Comparison of ENCODE assay signal across 8 cellular contexts in genomic region chr17:8288336-8289102, GRCh38. TPM values are rescaled to one million over a fixed set of nuclear protein-coding genes. Genes with fewer than 3 reads are reported as not detected.
DNase-seq lines count a peak whose midpoint lies in the region; ATAC-seq and TF ChIP-seq lines count a peak whose summit lies in the region.

A gene with protein sequence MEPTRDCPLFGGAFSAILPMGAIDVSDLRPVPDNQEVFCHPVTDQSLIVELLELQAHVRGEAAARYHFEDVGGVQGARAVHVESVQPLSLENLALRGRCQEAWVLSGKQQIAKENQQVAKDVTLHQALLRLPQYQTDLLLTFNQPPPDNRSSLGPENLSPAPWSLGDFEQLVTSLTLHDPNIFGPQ (plus strand): TSS chr17:8288670. CDS start chr17:8288789, 119 bp downstream.

- H3K4me1 ChIP-seq in lung (ENCODE audit: control insufficient read depth in 2 of 2, insufficient read depth in 2 of 2, low read length in 2 of 2): peaks cover 2 to 9% of the 10 kb centered on the region in 2 donors

- peaks cover 19% of the 10 kb centered on the region for H3K36me3 Mint-ChIP-seq in activated CD8-positive, alpha-beta T cell treated with anti-CD3 and anti-CD28 coated beads, Interleukin-2, amount 10 ng/mL, durations not matched to agents 7 days and 5 days (ENCODE audit: low read depth)

- CTCF ChIA-PET in BJ (lab: Yijun Ruan, JAX): interaction anchor here (0.8 to 1.0 kb wide), 3 partner anchors 12 to 169 kb away, joined by 3 to 4 read pairs (median 4); no protein-coding TSS in a partner anchor
- CTCF ChIA-PET in activated CD8-positive, alpha-beta T cell treated with anti-CD3 and anti-CD28 coated beads, Interleukin-2, amount 10 ng/mL, durations not matched to agents 7 days and 5 days (lab: Charles Lee): interaction anchor here (0.6 to 2.2 kb wide), 5 partner anchors 9 to 169 kb away, joined by 3 to 8 read pairs (median 3); no protein-coding TSS in a partner anchor

- no peaks in the 10 kb centered on the region; the same call in 1 of the 2 replicates for H3K36me3 ChIP-seq in BJ (ENCODE audit: control insufficient read depth, insufficient read depth, low read length)
- H3K36me3 ChIP-seq in lung (ENCODE audit: control insufficient read depth in 2 of 2, insufficient read depth in 2 of 2, low read length in 2 of 2): no peaks in the 10 kb centered on the region

- POLR2A ChIA-PET in BJ (lab: Charles Lee): interaction anchor here (0.5 kb wide), 2 partner anchors 148 to 202 kb away, joined by 3 to 4 read pairs; no protein-coding TSS in a partner anchor
- POLR2A ChIA-PET in activated CD8-positive, alpha-beta T cell treated with anti-CD3 and anti-CD28 coated beads, Interleukin-2, amount 10 ng/mL, durations not matched to agents 7 days and 5 days (lab: Charles Lee): interaction anchor here (0.6 to 6.0 kb wide), 6 partner anchors 40 to 705 kb away, joined by 3 to 39 read pairs (median 3); partner anchors contain the start of genes CTC1, MPDU1 and PFAS

- H3K27ac Mint-ChIP-seq in activated CD8-positive, alpha-beta T cell treated with anti-CD3 and anti-CD28 coated beads, Interleukin-2, amount 10 ng/mL, durations not matched to agents 7 days and 5 days: peak within 1 kb of the TSS; percentile 86

- peaks cover 47% of the 10 kb centered on the region for H3K4me1 Mint-ChIP-seq in activated CD8-positive, alpha-beta T cell treated with anti-CD3 and anti-CD28 coated beads, Interleukin-2, amount 10 ng/mL, durations not matched to agents 7 days and 5 days (ENCODE audit: low read depth)

- 0% methylated on average over 53 of the region's 53 CpGs for WGBS in lung, 2 donors

- H3K9me3 Mint-ChIP-seq in activated CD8-positive, alpha-beta T cell treated with anti-CD3 and anti-CD28 coated beads, Interleukin-2, amount 10 ng/mL, durations not matched to agents 7 days and 5 days (ENCODE audit: insufficient read depth): no peaks in the 10 kb centered on the region

- H3K27ac ChIP-seq in lung (ENCODE audit: low read depth in 1 of 2, low read length in 1 of 2): peak within 1 kb of the TSS; percentile 92 to 95

- no peaks in the 10 kb centered on the region for H3K27me3 Mint-ChIP-seq in activated CD8-positive, alpha-beta T cell treated with anti-CD3 and anti-CD28 coated beads, Interleukin-2, amount 10 ng/mL, durations not matched to agents 7 days and 5 days (ENCODE audit: low read depth)

- H3K27me3 ChIP-seq in BJ (ENCODE audit: control insufficient read depth, insufficient read depth, low read length): no peaks in the 10 kb centered on the region
- H3K27me3 ChIP-seq in lung (ENCODE audit: control insufficient read depth, insufficient read depth): no peaks in the 10 kb centered on the region

- DNase-seq in BJ (ENCODE audit: low read depth) (no peak), GM19238 (ENCODE audit: insufficient read length, low spot score) (peak; percentile 94), NCI-H774 (lab: John Stamatoyannopoulos, UW) (peak; percentile 55), lung (ENCODE audit: low spot score) (peak; percentile 91)
- DNase-seq in activated CD8-positive, alpha-beta T cell treated with anti-CD3 and anti-CD28 coated beads, Interleukin-2, amount 10 ng/mL, durations not matched to agents 7 days and 5 days: peak; percentile 90
- peak; percentile 76 for DNase-seq in effector CD4-positive, alpha-beta T cell
- DNase-seq in stimulated activated CD4-positive, alpha-beta T cell treated with anti-CD3 and anti-CD28 coated beads, TNF-alpha, amount 100 ng/mL, for 24 hours (ENCODE audit: low read depth in 3 of 3): peak; percentile 61 to 85 (median 69)

- ATAC-seq in HG03520 (IDR thresholded peaks at IDR 0.05; ENCODE audit: unreplicated experiment) (peak; percentile 62), lung (ENCODE audit: insufficient read depth, low FRiP score) (peak; percentile 92)
- peak; percentile 95 for ATAC-seq in activated CD8-positive, alpha-beta T cell treated with anti-CD3 and anti-CD28 coated beads, Interleukin-2, amount 10 ng/mL, durations not matched to agents 7 days and 5 days

- H3K4me3 ChIP-seq in BJ (ENCODE audit: low read depth, low read length) (peak within 1 kb of the TSS; percentile 53), lung (peak within 1 kb of the TSS; percentile 46)

- TF ChIP-seq CTCF in BJ (IDR thresholded peaks at IDR 0.05; ENCODE audit: insufficient read depth, low read depth, low read length) (no peak), lung (IDR thresholded peaks at IDR 0.05; ENCODE audit: control extremely low read depth, extremely low read depth) (no peak)

- H3K4me3 Mint-ChIP-seq in activated CD8-positive, alpha-beta T cell treated with anti-CD3 and anti-CD28 coated beads, Interleukin-2, amount 10 ng/mL, durations not matched to agents 7 days and 5 days: peak within 1 kb of the TSS; percentile 84

- H3K9me3 ChIP-seq in lung (ENCODE audit: control insufficient read depth in 2 of 2, insufficient read depth in 1 of 2, low read length in 1 of 2): no peaks in the 10 kb centered on the region

RNA-seq across cellular contexts. Expression of the gene that starts here (rescaled TPM):
- polyA plus RNA-seq in BJ (2011; rRNA removed): 35.5 and 50.7 TPM in 2 replicates
- polyA minus RNA-seq in BJ (2011; rRNA and poly(A)+ RNA removed): 12.7 and 22.8 TPM in 2 replicates
- 10 to 100 TPM; 49.8 to 55.6 TPM for total RNA-seq in activated CD8-positive, alpha-beta T cell treated with anti-CD3 and anti-CD28 coated beads, Interleukin-2, amount 10 ng/mL, durations not matched to agents 7 days and 5 days
- 10 to 100 TPM; 15.5 to 31.6 TPM for total RNA-seq in lung
- polyA plus RNA-seq in lung: 10 to 100 TPM; 39.1 to 60.1 TPM
